In the genomic region with DNA sequence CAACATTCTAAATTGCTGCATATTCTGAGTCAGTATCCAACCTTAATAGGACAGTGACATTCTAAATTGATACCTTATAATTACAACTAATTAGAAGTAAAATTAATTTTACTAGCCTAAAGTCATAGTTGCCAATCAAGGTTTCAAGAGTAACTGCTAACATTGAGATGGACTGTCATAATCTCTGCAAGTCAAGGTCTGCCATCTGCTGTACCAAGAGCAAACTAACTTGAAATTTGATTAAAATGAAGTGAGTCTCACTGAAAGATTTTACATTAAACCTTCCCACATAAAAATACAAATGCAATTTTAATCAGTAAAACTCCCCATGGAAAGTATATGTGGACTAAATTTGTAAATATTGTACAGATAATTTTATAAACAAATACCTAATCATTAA, we compare ENCODE assay signal across 21 cellular contexts.
DNase-seq lines count a peak whose midpoint lies in the region; ATAC-seq and TF ChIP-seq lines count a peak whose summit lies in the region.
"Had no signal": no experiment of that assay in that cellular context is flagged by ENCODE, and none has a peak within 500 bp of the region (broad histone marks: within the 10 kb centered on the region; RNA-seq: fewer than 3 reads in every experiment).

No MANE protein-coding gene starts in this region.

- no peaks in the 10 kb centered on the region for H3K79me2 ChIP-seq in SK-N-SH (ENCODE audit: insufficient read depth)

- CTCF ChIA-PET in SK-N-SH (lab: Yijun Ruan, JAX): no interaction called here

- H3K36me3 Mint-ChIP-seq in brain: no peaks in the 10 kb centered on the region
- H3K36me3 Mint-ChIP-seq: activated naive CD8-positive, alpha-beta T cell treated with anti-CD3 and anti-CD28 coated beads for 36 hours; CD8-positive, alpha-beta memory T cell; T-cell had no signal

- no peaks in the 10 kb centered on the region for H3K4me1 Mint-ChIP-seq in brain
- H3K4me1 Mint-ChIP-seq: activated CD4-positive, alpha-beta T cell treated with anti-CD3 and anti-CD28 coated beads, Interleukin-2, amount 10 ng/mL, durations not matched to agents 24 days and 14 days; activated naive CD8-positive, alpha-beta T cell treated with anti-CD3 and anti-CD28 coated beads for 36 hours; activated T-helper 17 cell treated with anti-CD3 and anti-CD28 coated beads, Interleukin-2, amount 50 U/mL, for 72 hours; CD8-positive, alpha-beta memory T cell; T-cell had no signal

- no peak for TF ChIP-seq EP300 in SK-N-SH (IDR thresholded peaks at IDR 0.05; ENCODE audit: borderline replicate concordance in 1 of 2, low read depth in 1 of 2, low read length in 1 of 2)

- intact Hi-C loops in heart right ventricle (cut with DNase I) (loop anchor here in 6 of 10 donors (5.0 to 10.0 kb wide), 3 partner anchors 388 to 528 kb away; no protein-coding TSS in a partner anchor), psoas muscle (cut with DNase I) (loop anchor here in 1 of 2 donors (10.0 kb wide), 1 partner anchor 388 kb away; no protein-coding TSS in a partner anchor)

- no peaks in the 10 kb centered on the region for H3K27me3 ChIP-seq in heart right ventricle
- H3K27me3 ChIP-seq in right atrium auricular region: no peaks in the 10 kb centered on the region
- no peaks in the 10 kb centered on the region for H3K27me3 ChIP-seq in psoas muscle (ENCODE audit: insufficient read depth in 3 of 3, low read length in 2 of 3)
- H3K27me3 ChIP-seq in SK-N-SH (ENCODE audit: insufficient read depth): no peaks in the 10 kb centered on the region
- H3K27me3 ChIP-seq: neutrophil had no signal

- H3K27ac Mint-ChIP-seq in brain: no peak overlapping the region
- H3K27ac Mint-ChIP-seq: activated CD4-positive, alpha-beta T cell treated with anti-CD3 and anti-CD28 coated beads, Interleukin-2, amount 10 ng/mL, durations not matched to agents 24 days and 14 days; activated naive CD8-positive, alpha-beta T cell treated with anti-CD3 and anti-CD28 coated beads for 36 hours; activated T-helper 17 cell treated with anti-CD3 and anti-CD28 coated beads, Interleukin-2, amount 50 U/mL, for 72 hours; CD8-positive, alpha-beta memory T cell; T-cell had no signal

- no peak overlapping the region for H2AFZ ChIP-seq in SK-N-SH (ENCODE audit: low read depth)

- H3K4me3 Mint-ChIP-seq in brain: no peak overlapping the region
- H3K4me3 Mint-ChIP-seq: activated CD4-positive, alpha-beta T cell treated with anti-CD3 and anti-CD28 coated beads, Interleukin-2, amount 10 ng/mL, durations not matched to agents 24 days and 14 days; activated naive CD8-positive, alpha-beta T cell treated with anti-CD3 and anti-CD28 coated beads for 36 hours; activated T-helper 17 cell treated with anti-CD3 and anti-CD28 coated beads, Interleukin-2, amount 50 U/mL, for 72 hours; CD8-positive, alpha-beta memory T cell; T-cell had no signal

- no peaks in the 10 kb centered on the region for H4K20me1 ChIP-seq in SK-N-SH (ENCODE audit: insufficient read depth)

- DNase-seq in heart right ventricle: no peak
- no peak for DNase-seq in right atrium auricular region (ENCODE audit: low spot score)
- peak; percentile 23 for DNase-seq in NCI-H69 (lab: John Stamatoyannopoulos, UW)
- DNase-seq in psoas muscle: no peak
- DNase-seq in effector CD4-positive, alpha-beta T cell: no peak
- no peak for DNase-seq in hepatic stellate cell (ENCODE audit: low spot score)
- no peak for DNase-seq in SK-N-SH
- DNase-seq: activated CD4-positive, alpha-beta T cell treated with anti-CD3 and anti-CD28 coated beads, Interleukin-2, amount 10 ng/mL, durations not matched to agents 24 days and 14 days; activated naive CD8-positive, alpha-beta T cell treated with anti-CD3 and anti-CD28 coated beads for 36 hours; CD8-positive, alpha-beta memory T cell; cortex of kidney; hypothalamus; Karpas-422; NCI-H345; stimulated activated CD4-positive, alpha-beta T cell treated with anti-CD3 and anti-CD28 coated beads, Interleukin-12 subunit alpha, Interleukin-12 subunit beta, amount 100 ng/mL, for 4 hours; T-cell had no signal

- no peaks in the 10 kb centered on the region for H3K9me3 ChIP-seq in heart right ventricle
- H3K9me3 ChIP-seq in right atrium auricular region: no peaks in the 10 kb centered on the region
- no peaks in the 10 kb centered on the region for H3K9me3 ChIP-seq in psoas muscle
- no peaks in the 10 kb centered on the region for H3K9me3 ChIP-seq in SK-N-SH
- H3K9me3 ChIP-seq: neutrophil had no signal

- H3F3A ChIP-seq in SK-N-SH (replicated peaks; ENCODE audit: insufficient read depth): no peaks in the 10 kb centered on the region

- POLR2A ChIA-PET in SK-N-SH (lab: Yijun Ruan, JAX): no interaction called here

- H3K27ac ChIP-seq in heart right ventricle (no peak overlapping the region), right atrium auricular region (no peak overlapping the region), psoas muscle (no peak overlapping the region), SK-N-SH (ENCODE audit: low read depth in 2 of 2, low read length in 1 of 2) (no peak overlapping the region)
- H3K27ac ChIP-seq: neutrophil had no signal

- H3K4me1 ChIP-seq in heart right ventricle (no peaks in the 10 kb centered on the region), right atrium auricular region (no peaks in the 10 kb centered on the region), psoas muscle (no peaks in the 10 kb centered on the region), SK-N-SH (ENCODE audit: control insufficient read depth in 1 of 2, insufficient read depth in 2 of 2, low read depth in 1 of 2, low read length in 1 of 2) (no peaks in the 10 kb centered on the region)

- no peaks in the 10 kb centered on the region for H3K9me3 Mint-ChIP-seq in brain
- H3K9me3 Mint-ChIP-seq: activated naive CD8-positive, alpha-beta T cell treated with anti-CD3 and anti-CD28 coated beads for 36 hours; T-cell had no signal

- no peak overlapping the region for H3K9ac ChIP-seq in SK-N-SH

- TF ChIP-seq CTCF in heart right ventricle (IDR thresholded peaks at IDR 0.05) (peak in 6 of 9 donors; percentile 7 to 41 (median 26)), right atrium auricular region (IDR thresholded peaks at IDR 0.05) (peak in 1 of 2 donors; percentile 50), brain (conservative IDR thresholded peaks at IDR 0.05) (peak; percentile 46 to 49), psoas muscle (IDR thresholded peaks at IDR 0.05) (peak; percentile 26), SK-N-SH (IDR thresholded peaks at IDR 0.05) (no peak)

- no peak for ATAC-seq in heart right ventricle
- ATAC-seq in psoas muscle: no peak
- ATAC-seq: activated T-helper 17 cell treated with anti-CD3 and anti-CD28 coated beads, Interleukin-2, amount 50 U/mL, for 72 hours; HCT116; T-cell had no signal

- H3K27me3 Mint-ChIP-seq in brain: no peaks in the 10 kb centered on the region
- H3K27me3 Mint-ChIP-seq: activated CD4-positive, alpha-beta T cell treated with anti-CD3 and anti-CD28 coated beads, Interleukin-2, amount 10 ng/mL, durations not matched to agents 24 days and 14 days; activated naive CD8-positive, alpha-beta T cell treated with anti-CD3 and anti-CD28 coated beads for 36 hours; activated T-helper 17 cell treated with anti-CD3 and anti-CD28 coated beads, Interleukin-2, amount 50 U/mL, for 72 hours; T-cell had no signal

- H3K9me2 ChIP-seq in SK-N-SH: no peaks in the 10 kb centered on the region

- no peaks in the 10 kb centered on the region for H3K36me3 ChIP-seq in heart right ventricle
- H3K36me3 ChIP-seq in right atrium auricular region: no peaks in the 10 kb centered on the region
- H3K36me3 ChIP-seq in psoas muscle (ENCODE audit: insufficient read depth in 1 of 2, low read depth in 1 of 2): no peaks in the 10 kb centered on the region
- H3K36me3 ChIP-seq in SK-N-SH (replicated peaks in 1 of 2; ENCODE audit: control insufficient read depth in 1 of 2, insufficient read depth in 2 of 2, low read length in 1 of 2): no peaks in the 10 kb centered on the region
- H3K36me3 ChIP-seq: neutrophil had no signal

- no peak for TF ChIP-seq RAD21 in SK-N-SH (IDR thresholded peaks at IDR 0.05; ENCODE audit: low read length)

- H3K4me3 ChIP-seq in heart right ventricle (no peak overlapping the region), right atrium auricular region (no peak overlapping the region), psoas muscle (no peak overlapping the region), SK-N-SH (ENCODE audit: low read depth in 2 of 2, low read length in 1 of 2) (no peak overlapping the region)
- H3K4me3 ChIP-seq: lung had no signal

- no peak overlapping the region for H3K4me2 ChIP-seq in SK-N-SH

TF ChIP-seq in SK-N-SH, 30 proteins besides CTCF, POLR2A, EP300 and RAD21 (continues in another document):
- TF ChIP-seq TEAD4 (IDR thresholded peaks at IDR 0.05; ENCODE audit: borderline replicate concordance, insufficient read depth) (no peak), TAF1 (IDR thresholded peaks at IDR 0.05; ENCODE audit: borderline replicate concordance, low read depth, low read length) (no peak), EZH2phosphoT487 (IDR thresholded peaks at IDR 0.05; ENCODE audit: borderline replicate concordance, low read depth) (no peak), SMC3 (IDR thresholded peaks at IDR 0.05; ENCODE audit: low read depth, low read length) (no peak), MEF2A (IDR thresholded peaks at IDR 0.05; ENCODE audit: borderline replicate concordance, low read depth) (no peak), CHD2 (IDR thresholded peaks at IDR 0.05; ENCODE audit: low read length, partially characterized antibody) (no peak), POLR2AphosphoS5 (IDR thresholded peaks at IDR 0.05; ENCODE audit: low read depth, low read length) (no peak)
- TF ChIP-seq, protein P1, sequence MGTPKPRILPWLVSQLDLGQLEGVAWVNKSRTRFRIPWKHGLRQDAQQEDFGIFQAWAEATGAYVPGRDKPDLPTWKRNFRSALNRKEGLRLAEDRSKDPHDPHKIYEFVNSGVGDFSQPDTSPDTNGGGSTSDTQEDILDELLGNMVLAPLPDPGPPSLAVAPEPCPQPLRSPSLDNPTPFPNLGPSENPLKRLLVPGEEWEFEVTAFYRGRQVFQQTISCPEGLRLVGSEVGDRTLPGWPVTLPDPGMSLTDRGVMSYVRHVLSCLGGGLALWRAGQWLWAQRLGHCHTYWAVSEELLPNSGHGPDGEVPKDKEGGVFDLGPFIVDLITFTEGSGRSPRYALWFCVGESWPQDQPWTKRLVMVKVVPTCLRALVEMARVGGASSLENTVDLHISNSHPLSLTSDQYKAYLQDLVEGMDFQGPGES (IDR thresholded peaks at IDR 0.05; ENCODE audit: low read depth, low read length): no peak
- TF ChIP-seq, protein P2, sequence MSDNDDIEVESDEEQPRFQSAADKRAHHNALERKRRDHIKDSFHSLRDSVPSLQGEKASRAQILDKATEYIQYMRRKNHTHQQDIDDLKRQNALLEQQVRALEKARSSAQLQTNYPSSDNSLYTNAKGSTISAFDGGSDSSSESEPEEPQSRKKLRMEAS (IDR thresholded peaks at IDR 0.05; ENCODE audit: low read depth): no peak
